29 cellular contexts compared by ENCODE assay signal in the genomic region with DNA sequence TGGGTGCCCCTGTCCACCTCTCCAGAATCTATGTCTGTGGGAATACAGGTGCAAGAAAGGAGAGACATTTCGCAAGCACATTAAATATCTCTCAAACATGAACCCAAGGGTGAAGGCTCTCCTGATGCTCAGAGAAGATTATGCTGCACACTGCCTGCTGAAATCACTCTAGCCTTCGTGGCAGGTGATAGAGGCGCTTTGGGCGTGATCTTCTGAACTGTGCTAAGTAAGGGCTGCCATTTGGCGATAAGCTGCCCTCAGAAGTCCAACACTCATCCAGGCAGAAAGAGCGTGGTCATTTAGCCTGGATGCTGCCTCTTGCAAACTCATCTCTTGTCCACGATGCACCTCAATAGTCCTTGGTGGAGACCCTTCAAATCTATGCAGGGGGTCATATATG.
"Had no signal": no experiment of that assay in that cellular context is flagged by ENCODE, and none has a peak within 500 bp of the region (broad histone marks: within the 10 kb centered on the region; RNA-seq: fewer than 3 reads in every experiment).

No MANE protein-coding gene starts in this region.

- H3K4me1 ChIP-seq: ascending aorta, breast epithelium, foreskin keratinocyte, gastroesophageal sphincter, heart right ventricle had no signal

- H3K4me3 ChIP-seq: ascending aorta, breast epithelium, esophagus muscularis mucosa, gastroesophageal sphincter, heart right ventricle had no signal

- H3K27me3 ChIP-seq: ascending aorta, breast epithelium, esophagus muscularis mucosa, foreskin keratinocyte had no signal

- DNase-seq: activated CD4-positive, alpha-beta memory T cell treated with anti-CD3 and anti-CD28 coated beads for 36 hours; activated CD4-positive, alpha-beta T cell treated with anti-CD3 and anti-CD28 coated beads for 36 hours; activated CD4-positive, alpha-beta T cell treated with anti-CD3 and anti-CD28 coated beads, Interleukin-2, amount 10 ng/mL, durations not matched to agents 24 days and 14 days; activated CD4-positive, CD25-positive, alpha-beta regulatory T cell; activated CD4-positive, CD25-positive, alpha-beta regulatory T cell treated with anti-CD3 and anti-CD28 coated beads, Interleukin-2, amount 50 U/mL, for 72 hours; activated CD8-positive, alpha-beta memory T cell treated with anti-CD3 and anti-CD28 coated beads, Interleukin-2, amount 10 ng/mL, durations not matched to agents 7 days and 5 days; activated CD8-positive, alpha-beta memory T cell treated with anti-CD3 and anti-CD28 coated beads, Interleukin-2, amount 50 U/mL, for 4 hours; activated CD8-positive, alpha-beta T cell treated with anti-CD3 and anti-CD28 coated beads, Interleukin-2, amount 10 ng/mL, durations not matched to agents 7 days and 5 days; activated effector memory CD4-positive, alpha-beta T cell treated with anti-CD3 and anti-CD28 coated beads, Interleukin-2, amount 50 U/mL, for 16 hours; activated naive CD4-positive, alpha-beta T cell; activated naive CD4-positive, alpha-beta T cell treated with anti-CD3 and anti-CD28 coated beads, Interleukin-2, amount 10 ng/mL, durations not matched to agents 7 days and 5 days; activated naive CD8-positive, alpha-beta T cell treated with anti-CD3 and anti-CD28 coated beads, Interleukin-2, amount 10 ng/mL, durations not matched to agents 7 days and 5 days; activated T-cell treated with anti-CD3 and anti-CD28 coated beads, Interleukin-2, amount 50 U/mL, for 1 hour; activated T-cell treated with anti-CD3 and anti-CD28 coated beads, Interleukin-2, amount 50 U/mL, for 48 hours; cortex of kidney; dermis blood vessel endothelial cell; effector CD4-positive, alpha-beta T cell; effector memory CD8-positive, alpha-beta T cell; foreskin keratinocyte; heart right ventricle; T-cell; T-helper 17 cell; T1000 had no signal

- H3K27ac ChIP-seq: ascending aorta, breast epithelium, esophagus muscularis mucosa, foreskin keratinocyte, gastroesophageal sphincter, heart right ventricle had no signal

- H3K36me3 ChIP-seq: ascending aorta, breast epithelium, esophagus muscularis mucosa, gastroesophageal sphincter, heart right ventricle had no signal

- FAIRE-seq: colon had no signal

- ATAC-seq: activated CD4-positive, alpha-beta T cell treated with anti-CD3 and anti-CD28 coated beads for 36 hours; activated CD8-positive, alpha-beta memory T cell treated with anti-CD3 and anti-CD28 coated beads, Interleukin-2, amount 10 ng/mL, durations not matched to agents 7 days and 5 days; activated CD8-positive, alpha-beta T cell treated with anti-CD3 and anti-CD28 coated beads, Interleukin-2, amount 10 ng/mL, durations not matched to agents 7 days and 5 days; activated naive CD4-positive, alpha-beta T cell treated with anti-CD3 and anti-CD28 coated beads, Interleukin-2, amount 50 U/mL, for 72 hours; effector memory CD8-positive, alpha-beta T cell; foreskin keratinocyte; gastroesophageal sphincter; heart right ventricle; T-cell; T-helper 17 cell had no signal
